In genomic region chr3:7610634-7611033, GRCh38 we compare ENCODE assay signal across 10 cellular contexts.
"Had no signal": no experiment of that assay in that cellular context is flagged by ENCODE, and none has a peak within 500 bp of the region (broad histone marks: within the 10 kb centered on the region; RNA-seq: fewer than 3 reads in every experiment).

No MANE protein-coding gene starts in this region.

- H3K27ac Mint-ChIP-seq: GM23338, H9 had no signal

- ATAC-seq: GM23338 had no signal

- H3K4me3 Mint-ChIP-seq: GM23338, H9 had no signal

- H3K9me3 Mint-ChIP-seq: GM23338, H9 had no signal

- H3K4me2 ChIP-seq: GM23338 had no signal

- H2AFZ ChIP-seq: GM23338 had no signal

- H3K4me1 Mint-ChIP-seq: GM23338, H9 had no signal

- FAIRE-seq: H1, H54, HTR-8/SVneo had no signal

- H3K27ac ChIP-seq: KMS-11 had no signal

- DNase-seq: H9, HCEC 1CT, IMR-90, Karpas-422, KBM-7 had no signal

- H3K9ac ChIP-seq: KMS-11 had no signal

- H3K4me3 ChIP-seq: GM23338 had no signal
